Comparison of ENCODE assay signal across 33 cellular contexts in the genomic region with DNA sequence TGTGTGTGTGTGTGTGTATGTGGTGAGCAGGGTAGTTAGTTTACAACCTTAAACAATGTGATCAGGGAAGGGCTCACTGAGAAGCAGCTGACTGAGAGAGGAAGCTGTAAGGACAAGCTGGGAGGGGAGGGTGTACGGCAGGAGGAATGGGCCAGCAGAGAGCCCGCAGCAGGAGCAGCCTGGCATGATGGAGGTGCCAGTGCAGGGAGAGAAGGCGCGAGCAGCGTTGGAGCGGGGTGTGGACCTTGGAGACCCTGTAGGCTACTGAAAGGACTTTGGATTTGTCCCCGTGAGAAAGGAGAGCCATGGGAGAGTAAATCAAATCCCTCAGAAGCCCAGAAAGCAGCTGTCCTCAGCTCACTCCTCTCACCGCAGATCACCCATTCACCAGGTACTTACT. TPM values are rescaled to one million over a fixed set of nuclear protein-coding genes. Genes with fewer than 3 reads are reported as not detected.
"Had no signal": no experiment of that assay in that cellular context is flagged by ENCODE, and none has a peak within 500 bp of the region (broad histone marks: within the 10 kb centered on the region; RNA-seq: fewer than 3 reads in every experiment).

No MANE protein-coding gene starts in this region.

- H3K27ac Mint-ChIP-seq: activated CD4-positive, alpha-beta memory T cell treated with anti-CD3 and anti-CD28 coated beads for 36 hours; activated naive CD8-positive, alpha-beta T cell treated with anti-CD3 and anti-CD28 coated beads, Interleukin-2, amount 50 U/mL, for 24 hours; activated T-cell treated with anti-CD3 and anti-CD28 coated beads, Interleukin-2, amount 50 U/mL, for 24 hours; mesothelial cell of epicardium; naive thymus-derived CD4-positive, alpha-beta T cell; neural progenitor cell; T-helper 2 cell treated with Interferon-gamma antibody and Interleukin-4, amounts not matched to agents 5 μg/mL and 100 μg/mL, for 36 hours had no signal

- FAIRE-seq: endothelial cell of umbilical vein, keratinocyte had no signal

- H3K27ac ChIP-seq: gastroesophageal sphincter, neural progenitor cell, parathyroid adenoma, testis, transverse colon, uterus had no signal

- H3K9ac ChIP-seq: neural progenitor cell, parathyroid adenoma had no signal

- H3K9me3 Mint-ChIP-seq: activated CD4-positive, alpha-beta memory T cell treated with anti-CD3 and anti-CD28 coated beads for 36 hours; activated naive CD8-positive, alpha-beta T cell treated with anti-CD3 and anti-CD28 coated beads, Interleukin-2, amount 50 U/mL, for 24 hours; activated T-cell treated with anti-CD3 and anti-CD28 coated beads, Interleukin-2, amount 50 U/mL, for 24 hours; naive thymus-derived CD4-positive, alpha-beta T cell; T-helper 2 cell treated with Interferon-gamma antibody and Interleukin-4, amounts not matched to agents 5 μg/mL and 100 μg/mL, for 36 hours had no signal

- H3K79me2 ChIP-seq: parathyroid adenoma had no signal

- DNase-seq: activated CD4-positive, alpha-beta memory T cell treated with anti-CD3 and anti-CD28 coated beads for 36 hours; activated CD4-positive, alpha-beta T cell treated with anti-CD3 and anti-CD28 coated beads for 48 hours; activated CD8-positive, alpha-beta memory T cell treated with anti-CD3 and anti-CD28 coated beads, Interleukin-2, amount 50 U/mL, for 48 hours; activated gamma-delta T cell; activated naive CD4-positive, alpha-beta T cell treated with anti-CD3 and anti-CD28 coated beads, Interleukin-2, amount 50 U/mL, for 16 hours; activated naive CD8-positive, alpha-beta T cell treated with anti-CD3 and anti-CD28 coated beads, Interleukin-2, amount 50 U/mL, for 24 hours; activated T-cell treated with anti-CD3 and anti-CD28 coated beads, Interleukin-2, amount 50 U/mL, for 24 hours; amygdala; caudate nucleus; cortex of kidney; left cardiac atrium; left ventricle myocardium superior; naive thymus-derived CD4-positive, alpha-beta T cell; occipital lobe; right cardiac atrium; stimulated activated CD4-positive, alpha-beta T cell treated with anti-CD3 and anti-CD28 coated beads, Interleukin-2, amount 100 ng/mL, for 48 hours; stimulated activated naive CD4-positive, alpha-beta T cell treated with Interleukin-2 at 50 U/mL for 16 hours; T-helper 1 cell; testis; transverse colon; uterus had no signal

- H3K4me1 ChIP-seq: neural progenitor cell, parathyroid adenoma, testis, uterus had no signal

- H3K27me3 ChIP-seq: gastroesophageal sphincter, neural progenitor cell, testis, transverse colon, uterus had no signal

- ATAC-seq: activated CD4-positive, CD25-positive, alpha-beta regulatory T cell treated with anti-CD3 and anti-CD28 coated beads, Interleukin-2, amount 50 U/mL, for 24 hours; activated naive CD8-positive, alpha-beta T cell treated with anti-CD3 and anti-CD28 coated beads, Interleukin-2, amount 50 U/mL, for 24 hours; gastroesophageal sphincter; left cardiac atrium; left ventricle myocardium superior; naive thymus-derived CD4-positive, alpha-beta T cell; right cardiac atrium had no signal

- H3K4me3 ChIP-seq: gastroesophageal sphincter, neural progenitor cell, testis, transverse colon, uterus had no signal

- H3K36me3 ChIP-seq: gastroesophageal sphincter, neural progenitor cell, transverse colon, uterus had no signal

- H3K4me3 Mint-ChIP-seq: activated CD4-positive, alpha-beta memory T cell treated with anti-CD3 and anti-CD28 coated beads for 36 hours; activated naive CD8-positive, alpha-beta T cell treated with anti-CD3 and anti-CD28 coated beads, Interleukin-2, amount 50 U/mL, for 24 hours; activated T-cell treated with anti-CD3 and anti-CD28 coated beads, Interleukin-2, amount 50 U/mL, for 24 hours; mesothelial cell of epicardium; naive thymus-derived CD4-positive, alpha-beta T cell; neural progenitor cell; T-helper 2 cell treated with Interferon-gamma antibody and Interleukin-4, amounts not matched to agents 5 μg/mL and 100 μg/mL, for 36 hours had no signal

- H2AFZ ChIP-seq: neural progenitor cell, parathyroid adenoma had no signal

- H3K27me3 Mint-ChIP-seq: activated CD4-positive, alpha-beta memory T cell treated with anti-CD3 and anti-CD28 coated beads for 36 hours; activated naive CD8-positive, alpha-beta T cell treated with anti-CD3 and anti-CD28 coated beads, Interleukin-2, amount 50 U/mL, for 24 hours; activated T-cell treated with anti-CD3 and anti-CD28 coated beads, Interleukin-2, amount 50 U/mL, for 24 hours; naive thymus-derived CD4-positive, alpha-beta T cell had no signal

- H3K36me3 Mint-ChIP-seq: activated CD4-positive, alpha-beta memory T cell treated with anti-CD3 and anti-CD28 coated beads for 36 hours; neural progenitor cell had no signal

- H3K9me3 ChIP-seq: gastroesophageal sphincter, testis, transverse colon, uterus had no signal

- H3K4me2 ChIP-seq: neural progenitor cell had no signal

RNA-seq across cellular contexts. Expression of gene FAM209B, which starts 18.5 kb away (rescaled TPM):
- total RNA-seq: chondrocyte, endothelial cell of umbilical vein, fibroblast of lung, fibroblast of villous mesenchyme, left cardiac atrium, left ventricle myocardium superior, lung microvascular endothelial cell, mesothelial cell of epicardium, occipital lobe had no signal

RNA-seq across cellular contexts. Expression of gene FAM209A, which starts 27.0 kb away (rescaled TPM):
- total RNA-seq: fibroblast of lung, fibroblast of villous mesenchyme, left cardiac atrium, left ventricle myocardium superior, lung microvascular endothelial cell, occipital lobe, right cardiac atrium, transverse colon had no signal
- polyA plus RNA-seq: right cardiac atrium had no signal
